Comparison of ENCODE assay signal across 20 cellular contexts in genomic region chr11:12932485-12932884, GRCh38.
"Had no signal": no experiment of that assay in that cellular context is flagged by ENCODE, and none has a peak within 500 bp of the region (broad histone marks: within the 10 kb centered on the region; RNA-seq: fewer than 3 reads in every experiment).

No MANE protein-coding gene starts in this region.

- H3K27ac Mint-ChIP-seq: naive thymus-derived CD4-positive, alpha-beta T cell had no signal

- H3K4me1 Mint-ChIP-seq: naive thymus-derived CD4-positive, alpha-beta T cell had no signal

- H3K36me3 Mint-ChIP-seq: naive thymus-derived CD4-positive, alpha-beta T cell had no signal

- H3K4me3 ChIP-seq: coronary artery, dorsolateral prefrontal cortex, esophagus muscularis mucosa, gastroesophageal sphincter, heart right ventricle, left lung, lower lobe of right lung had no signal

- H3K4me3 Mint-ChIP-seq: naive thymus-derived CD4-positive, alpha-beta T cell had no signal

- DNase-seq: dermis blood vessel endothelial cell; dorsolateral prefrontal cortex; effector CD4-positive, alpha-beta T cell; effector memory CD4-positive, alpha-beta T cell; erythroblast; foreskin keratinocyte; head of caudate nucleus; heart right ventricle; hippocampal formation; left cardiac atrium; left lung; left ventricle myocardium superior; lower lobe of right lung; mesenchymal stem cell; midbrain; naive thymus-derived CD4-positive, alpha-beta T cell had no signal

- H3K27me3 ChIP-seq: dorsolateral prefrontal cortex, esophagus muscularis mucosa, foreskin keratinocyte, gastroesophageal sphincter, heart right ventricle, left lung had no signal

- H3K27ac ChIP-seq: coronary artery, dorsolateral prefrontal cortex, epithelial cell of prostate, esophagus muscularis mucosa, foreskin keratinocyte, gastroesophageal sphincter, heart right ventricle, left lung, lower lobe of right lung had no signal
